ENCODE assay signal across 22 cellular contexts in the genomic region with DNA sequence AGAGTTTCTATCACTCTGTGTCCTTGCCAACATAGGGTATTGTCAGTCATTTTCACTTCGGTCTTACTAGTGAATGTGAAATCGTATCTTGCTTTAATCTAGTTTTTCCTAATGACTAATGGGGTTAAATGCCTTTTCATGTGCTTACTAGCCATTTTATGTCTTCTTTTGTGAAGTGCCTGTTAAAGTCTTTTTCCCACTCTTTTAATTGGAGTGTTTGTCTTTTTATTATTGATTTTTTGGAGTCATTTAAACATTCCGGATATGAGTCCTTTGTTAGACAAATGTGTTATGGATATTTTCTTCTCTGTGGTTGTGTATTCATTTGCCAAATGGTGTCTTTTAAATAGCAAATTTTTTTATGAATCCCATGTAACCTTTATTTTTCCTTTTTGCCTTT.
"Had no signal": no experiment of that assay in that cellular context is flagged by ENCODE, and none has a peak within 500 bp of the region (broad histone marks: within the 10 kb centered on the region; RNA-seq: fewer than 3 reads in every experiment).

No MANE protein-coding gene starts in this region.

- FAIRE-seq: islet of Langerhans, pancreas had no signal

- H3K36me3 ChIP-seq: ascending aorta, brain microvascular endothelial cell, esophagus muscularis mucosa, gastrocnemius medialis, pancreas, right atrium auricular region, spleen, tibial artery had no signal

- H3K9me3 ChIP-seq: ascending aorta, gastrocnemius medialis, neutrophil, pancreas, psoas muscle, tibial artery had no signal

- H3K4me1 ChIP-seq: ascending aorta, esophagus muscularis mucosa, gastrocnemius medialis, pancreas, psoas muscle, right atrium auricular region, spleen, tibial artery had no signal

- ATAC-seq: activated naive CD4-positive, alpha-beta T cell treated with anti-CD3 and anti-CD28 coated beads, Interleukin-2, amount 50 U/mL, for 72 hours; effector memory CD8-positive, alpha-beta T cell; gastrocnemius medialis; left cardiac atrium; pancreas; psoas muscle; WTC11 had no signal

- DNase-seq: activated gamma-delta T cell treated with Interleukin-2 at 50 U/mL for 16 hours; activated T-cell treated with anti-CD3 and anti-CD28 coated beads, Interleukin-2, amount 50 U/mL, for 1 hour; brain microvascular endothelial cell; caudate nucleus; dermis blood vessel endothelial cell; effector memory CD8-positive, alpha-beta T cell; gastrocnemius medialis; left cardiac atrium; mesenchymal stem cell; pancreas; psoas muscle; spleen; stimulated activated CD4-positive, alpha-beta T cell treated with anti-CD3 and anti-CD28 coated beads, Interleukin-4, amount 100 ng/mL, for 24 hours; T1000; tibial artery had no signal

- H3K27ac ChIP-seq: ascending aorta, brain microvascular endothelial cell, esophagus muscularis mucosa, gastrocnemius medialis, neutrophil, pancreas, psoas muscle, right atrium auricular region, spleen, tibial artery had no signal

- H3K27me3 ChIP-seq: ascending aorta, brain microvascular endothelial cell, gastrocnemius medialis, neutrophil, right atrium auricular region, tibial artery had no signal

- H3K4me3 ChIP-seq: ascending aorta, esophagus muscularis mucosa, gastrocnemius medialis, pancreas, psoas muscle, right atrium auricular region, spleen, tibial artery had no signal
